In genomic region chr17:48143629-48144028, GRCh38 we compare ENCODE assay signal across 18 cellular contexts. TPM values are rescaled to one million over a fixed set of nuclear protein-coding genes. Genes with fewer than 3 reads are reported as not detected.
DNase-seq lines count a peak whose midpoint lies in the region; ATAC-seq and TF ChIP-seq lines count a peak whose summit lies in the region.
"Had no signal": no experiment of that assay in that cellular context is flagged by ENCODE, and none has a peak within 500 bp of the region (broad histone marks: within the 10 kb centered on the region; RNA-seq: fewer than 3 reads in every experiment).

No MANE protein-coding gene starts in this region.

- CTCF ChIA-PET in Panc1 (lab: Charles Lee), result interaction anchor here (0.7 kb wide), 1 partner anchor 13 kb away, joined by 4 read pairs; no protein-coding TSS in a partner anchor

- no peak overlapping the region for H3K4me3 Mint-ChIP-seq in activated T-cell treated with anti-CD3 and anti-CD28 coated beads, Interleukin-2, amount 50 U/mL, for 24 hours
- H3K4me3 Mint-ChIP-seq in activated T-cell treated with anti-CD3 and anti-CD28 coated beads, Interleukin-2, amount 50 U/mL, for 72 hours, result no peak overlapping the region
- H3K4me3 Mint-ChIP-seq in stimulated activated effector memory CD8-positive, alpha-beta T cell treated with anti-CD3 and anti-CD28 coated beads, Interleukin-12 subunit alpha, Interleukin-12 subunit beta, amount 100 ng/mL, for 72 hours, result no peak overlapping the region
- H3K4me3 Mint-ChIP-seq: CD14-positive monocyte had no signal

- no peak overlapping the region for H3K4me3 ChIP-seq in Panc1 (ENCODE audit: low read depth in 2 of 2, low read length in 2 of 2)
- no peak overlapping the region for H3K4me3 ChIP-seq in MG63

- H3K36me3 ChIP-seq in Panc1 (ENCODE audit: control insufficient read depth, insufficient read depth, low read length), result no peaks in the 10 kb centered on the region
- no peaks in the 10 kb centered on the region for H3K36me3 ChIP-seq in MG63

- TF ChIP-seq CTCF in Panc1 (IDR thresholded peaks at IDR 0.05), result no peak

- peak overlapping the region; percentile 23 for H3K27ac Mint-ChIP-seq in activated T-cell treated with anti-CD3 and anti-CD28 coated beads, Interleukin-2, amount 50 U/mL, for 24 hours
- no peak overlapping the region for H3K27ac Mint-ChIP-seq in activated T-cell treated with anti-CD3 and anti-CD28 coated beads, Interleukin-2, amount 50 U/mL, for 72 hours
- H3K27ac Mint-ChIP-seq in stimulated activated effector memory CD8-positive, alpha-beta T cell treated with anti-CD3 and anti-CD28 coated beads, Interleukin-12 subunit alpha, Interleukin-12 subunit beta, amount 100 ng/mL, for 72 hours, result peak overlapping the region; percentile 43

- peaks cover 4% of the 10 kb centered on the region; the same call in 1 of the 2 replicates for H3K27me3 ChIP-seq in Panc1 (ENCODE audit: control insufficient read depth, insufficient read depth, low read length)
- peaks cover 20% of the 10 kb centered on the region for H3K27me3 ChIP-seq in MG63

- no peaks in the 10 kb centered on the region for H3K27me3 Mint-ChIP-seq in activated T-cell treated with anti-CD3 and anti-CD28 coated beads, Interleukin-2, amount 50 U/mL, for 24 hours
- no peaks in the 10 kb centered on the region for H3K27me3 Mint-ChIP-seq in activated T-cell treated with anti-CD3 and anti-CD28 coated beads, Interleukin-2, amount 50 U/mL, for 72 hours (ENCODE audit: low read depth)

- H3K36me3 Mint-ChIP-seq in activated T-cell treated with anti-CD3 and anti-CD28 coated beads, Interleukin-2, amount 50 U/mL, for 24 hours (ENCODE audit: low read depth), result peaks cover 44% of the 10 kb centered on the region
- H3K36me3 Mint-ChIP-seq in activated T-cell treated with anti-CD3 and anti-CD28 coated beads, Interleukin-2, amount 50 U/mL, for 72 hours (ENCODE audit: insufficient read depth in 2 of 2), result peaks cover 0 to 3% of the 10 kb centered on the region in 2 donors
- H3K36me3 Mint-ChIP-seq in stimulated activated effector memory CD8-positive, alpha-beta T cell treated with anti-CD3 and anti-CD28 coated beads, Interleukin-12 subunit alpha, Interleukin-12 subunit beta, amount 100 ng/mL, for 72 hours, result peaks cover 85% of the 10 kb centered on the region
- H3K36me3 Mint-ChIP-seq: CD14-positive monocyte had no signal

- BruUV-seq in Panc1 (replicated peaks; lab: Mats Ljungman, UMichigan), result no TSS peak

- no peaks in the 10 kb centered on the region for H3K9me3 ChIP-seq in Panc1 (ENCODE audit: control insufficient read depth, insufficient read depth, low read depth, low read length)
- H3K9me3 ChIP-seq in MG63, result no peaks in the 10 kb centered on the region

- no peak for ATAC-seq in activated T-cell treated with anti-CD3 and anti-CD28 coated beads, Interleukin-2, amount 50 U/mL, for 72 hours (replicated peaks in 1 of 2)
- peak; percentile 23; the same call in 1 of the 2 replicates for ATAC-seq in Panc1
- no peak for ATAC-seq in stimulated activated effector memory CD8-positive, alpha-beta T cell treated with anti-CD3 and anti-CD28 coated beads, Interleukin-12 subunit alpha, Interleukin-12 subunit beta, amount 100 ng/mL, for 72 hours

- no peak for DNase-seq in activated T-cell treated with anti-CD3 and anti-CD28 coated beads, Interleukin-2, amount 50 U/mL, for 24 hours
- DNase-seq in activated T-cell treated with anti-CD3 and anti-CD28 coated beads, Interleukin-2, amount 50 U/mL, for 72 hours, result no peak
- peak; percentile 28 for DNase-seq in NCI-H1092 (lab: John Stamatoyannopoulos, UW)
- no peak for DNase-seq in Panc1 (ENCODE audit: low read depth, low spot score)
- no peak for DNase-seq in stimulated activated effector memory CD8-positive, alpha-beta T cell treated with anti-CD3 and anti-CD28 coated beads, Interleukin-12 subunit alpha, Interleukin-12 subunit beta, amount 100 ng/mL, for 72 hours (ENCODE audit: low spot score in 2 of 2)
- DNase-seq in HK-2 (ENCODE audit: unreplicated experiment), result no peak
- DNase-seq in MG63, result no peak
- no peak for DNase-seq in EL
- DNase-seq: Calu3, DND-41, GF-D8, KBM-7, NCI-H1105, NCI-H2029 treated with DMSO at 0.1 percent for 48 hours, NCI-H748 treated with DMSO at 0.1 percent for 48 hours, SHP77 treated with DMSO at 0.1 percent for 48 hours, T-helper 2 cell had no signal

- POLR2A ChIA-PET in Panc1 (lab: Charles Lee), result no interaction called here

- H3K27ac ChIP-seq in Panc1 (ENCODE audit: low read length), result no peak overlapping the region

- no peaks in the 10 kb centered on the region for H3K9me3 Mint-ChIP-seq in activated T-cell treated with anti-CD3 and anti-CD28 coated beads, Interleukin-2, amount 50 U/mL, for 24 hours
- H3K9me3 Mint-ChIP-seq in activated T-cell treated with anti-CD3 and anti-CD28 coated beads, Interleukin-2, amount 50 U/mL, for 72 hours, result no peaks in the 10 kb centered on the region
- H3K9me3 Mint-ChIP-seq in stimulated activated effector memory CD8-positive, alpha-beta T cell treated with anti-CD3 and anti-CD28 coated beads, Interleukin-12 subunit alpha, Interleukin-12 subunit beta, amount 100 ng/mL, for 72 hours, result no peaks in the 10 kb centered on the region
- H3K9me3 Mint-ChIP-seq: CD14-positive monocyte had no signal

- peaks cover 8% of the 10 kb centered on the region; the same call in 1 of the 2 replicates for H3K4me1 ChIP-seq in Panc1 (ENCODE audit: control insufficient read depth, insufficient read depth, low read length)

- H3K4me1 Mint-ChIP-seq in activated T-cell treated with anti-CD3 and anti-CD28 coated beads, Interleukin-2, amount 50 U/mL, for 24 hours (ENCODE audit: low read depth), result peaks cover 13% of the 10 kb centered on the region
- peaks cover 22% of the 10 kb centered on the region for H3K4me1 Mint-ChIP-seq in activated T-cell treated with anti-CD3 and anti-CD28 coated beads, Interleukin-2, amount 50 U/mL, for 72 hours (ENCODE audit: low read depth)
- peaks cover 9% of the 10 kb centered on the region for H3K4me1 Mint-ChIP-seq in stimulated activated effector memory CD8-positive, alpha-beta T cell treated with anti-CD3 and anti-CD28 coated beads, Interleukin-12 subunit alpha, Interleukin-12 subunit beta, amount 100 ng/mL, for 72 hours

- intact Hi-C loops in Panc1 (cut with micrococcal nuclease; ENCODE audit: unreplicated experiment), result no loop called here

- in situ Hi-C loops in Panc1 (cut with HindIII; ENCODE audit: low pct_unique_long_range_greater_than_20kb, low sequenced_read_pairs), result no loop called here

RNA-seq across cellular contexts. Expression of gene SNX11, which starts 36.1 kb away (rescaled TPM):
- 10 to 100 TPM; 30.5 to 30.6 TPM for total RNA-seq in activated T-cell treated with anti-CD3 and anti-CD28 coated beads, Interleukin-2, amount 50 U/mL, for 72 hours
- 28.1 TPM for total RNA-seq in Panc1 (2021; ENCODE audit: unreplicated experiment)
- 20.8 TPM for polyA plus RNA-seq in Panc1 (2012; ENCODE audit: insufficient read length)
- 19.3 and 19.7 TPM in 2 replicates for total RNA-seq in MG63 (2014; rRNA removed; shearing (Covaris generic); ENCODE audit: low replicate concordance)

RNA-seq across cellular contexts. Expression of gene CBX1, which starts 42.4 kb away (rescaled TPM):
- total RNA-seq in activated T-cell treated with anti-CD3 and anti-CD28 coated beads, Interleukin-2, amount 50 U/mL, for 72 hours, result 10 to 100 TPM; 47.0 to 62.3 TPM
- 157 TPM for total RNA-seq in Panc1 (2021; ENCODE audit: unreplicated experiment)
- polyA plus RNA-seq in Panc1 (2012; ENCODE audit: insufficient read length), result 105 TPM
- 50.7 and 59.1 TPM in 2 replicates for total RNA-seq in MG63 (2014; rRNA removed; shearing (Covaris generic); ENCODE audit: low replicate concordance)
